Comparison of ENCODE assay signal across 27 cellular contexts in the genomic region with DNA sequence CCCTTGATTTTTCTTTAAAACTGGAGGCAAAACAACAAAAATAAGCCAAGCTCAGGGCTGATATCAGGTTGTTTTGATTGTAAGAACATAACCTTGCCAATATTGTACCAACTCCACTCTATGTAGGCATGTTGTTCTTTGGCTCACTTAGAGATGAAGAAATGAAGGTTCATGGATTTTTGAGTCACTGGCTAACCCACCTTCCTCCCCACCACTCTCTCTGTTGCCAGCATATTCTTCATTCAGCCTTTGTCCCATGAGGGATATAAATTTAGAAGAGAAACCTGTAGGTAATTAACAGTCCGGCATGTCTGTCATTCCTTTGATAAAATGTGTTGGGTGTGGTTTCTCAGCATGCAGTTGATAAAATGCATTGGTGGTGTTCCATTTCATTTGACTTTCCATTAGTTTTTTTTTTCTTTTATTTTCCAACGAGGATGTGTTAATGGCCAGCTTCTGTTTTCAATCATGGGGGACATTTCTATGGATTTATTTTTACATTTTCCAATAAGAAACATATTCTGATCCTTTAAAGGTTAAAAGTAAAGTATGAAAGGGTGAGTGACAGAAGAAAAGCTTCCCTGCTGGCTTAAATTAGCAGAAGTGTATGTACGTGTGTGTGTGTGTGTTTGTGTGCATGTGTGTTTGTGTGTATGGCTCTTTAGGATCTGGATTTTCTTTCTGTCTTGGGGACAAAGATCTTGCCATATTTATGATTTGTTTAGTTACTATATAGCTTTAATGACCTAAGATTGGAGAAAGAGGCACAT.
"Had no signal": no experiment of that assay in that cellular context is flagged by ENCODE, and none has a peak within 500 bp of the region (broad histone marks: within the 10 kb centered on the region; RNA-seq: fewer than 3 reads in every experiment).

No MANE protein-coding gene starts in this region.

- H3K27ac ChIP-seq: brain microvascular endothelial cell, gastroesophageal sphincter, neutrophil, psoas muscle, right atrium auricular region, skin epidermis, stomach, suprapubic skin, uterus, VCaP had no signal

- H3K27me3 ChIP-seq: ascending aorta, brain microvascular endothelial cell, gastroesophageal sphincter, heart left ventricle, neutrophil, ovary, right atrium auricular region, stomach, suprapubic skin, uterus had no signal

- H3K4me3 ChIP-seq: ascending aorta, gastroesophageal sphincter, heart left ventricle, ovary, psoas muscle, right atrium auricular region, skin epidermis, stomach, suprapubic skin, uterus had no signal

- FAIRE-seq: colon, islet of Langerhans had no signal

- ATAC-seq: activated CD4-positive, CD25-positive, alpha-beta regulatory T cell treated with anti-CD3 and anti-CD28 coated beads, Interleukin-2, amount 50 U/mL, for 24 hours; activated CD8-positive, alpha-beta memory T cell treated with anti-CD3 and anti-CD28 coated beads, Interleukin-2, amount 10 ng/mL, durations not matched to agents 7 days and 5 days; gastroesophageal sphincter; heart left ventricle; left ventricle myocardium superior; natural killer cell treated with Interleukin-12 subunit alpha and Interleukin-12 subunit beta and Interleukin-15 and Interleukin-18, amount 100 ng/mL, for 72 hours; psoas muscle; stimulated activated memory B cell treated with anti-CD40 and anti-IgM and Interleukin-4, amounts not matched to agents 10 μg/mL and 1 μg/mL and 100 μg/mL, for 72 hours had no signal

- H3K4me1 ChIP-seq: psoas muscle, right atrium auricular region, suprapubic skin, uterus had no signal

- DNase-seq: activated CD4-positive, alpha-beta memory T cell treated with anti-CD3 and anti-CD28 coated beads, Interleukin-2, amount 10 ng/mL, durations not matched to agents 7 days and 5 days; activated CD4-positive, alpha-beta T cell treated with anti-CD3 and anti-CD28 coated beads, Interleukin-2, amount 10 ng/mL, durations not matched to agents 24 days and 14 days; activated CD8-positive, alpha-beta memory T cell treated with anti-CD3 and anti-CD28 coated beads, Interleukin-2, amount 10 ng/mL, durations not matched to agents 7 days and 5 days; activated gamma-delta T cell; activated T-cell treated with anti-CD3 and anti-CD28 coated beads for 4 hours; brain microvascular endothelial cell; central memory CD4-positive, alpha-beta T cell; effector memory CD4-positive, alpha-beta T cell; heart left ventricle; left ventricle myocardium superior; ovary; psoas muscle; stimulated activated CD4-positive, alpha-beta T cell treated with anti-CD3 and anti-CD28 coated beads, Interleukin-1b, Interleukin-23, amount 100 ng/mL, for 48 hours; stomach; uterus had no signal

- H3K9me3 ChIP-seq: ascending aorta, gastroesophageal sphincter, heart left ventricle, neutrophil, ovary, psoas muscle, right atrium auricular region, stomach, suprapubic skin, uterus had no signal

- H3K36me3 ChIP-seq: ascending aorta, brain microvascular endothelial cell, gastroesophageal sphincter, heart left ventricle, neutrophil, ovary, right atrium auricular region, stomach, suprapubic skin, uterus had no signal
